ENCODE assay signal across 11 cellular contexts in the genomic region with DNA sequence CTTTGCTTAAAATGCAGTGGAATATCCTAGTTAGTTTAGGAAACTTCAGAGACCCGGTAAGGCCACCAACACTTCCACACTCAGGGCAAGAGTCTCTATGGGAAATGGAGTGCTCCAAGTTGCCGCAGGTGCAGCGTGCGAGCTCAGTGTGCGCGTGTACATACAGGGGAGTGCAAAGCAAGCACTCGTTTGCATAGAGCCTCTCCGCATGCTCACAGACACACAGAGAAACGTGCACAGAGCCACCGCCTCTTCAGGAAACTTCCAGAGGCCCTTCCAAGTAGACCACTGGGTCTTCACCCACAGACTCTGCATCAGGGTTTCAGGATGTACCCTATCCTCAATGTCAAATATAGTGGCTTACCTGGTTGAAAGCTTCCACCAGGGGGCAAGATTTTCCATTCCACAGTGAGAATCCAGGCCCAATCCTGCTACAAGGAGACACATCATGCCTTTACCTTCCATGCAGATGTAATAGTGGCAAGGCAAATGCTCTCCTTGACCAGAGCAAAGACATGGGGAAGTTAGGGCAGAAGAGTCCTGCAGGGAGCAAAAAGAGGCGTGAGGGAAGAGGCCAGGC.
DNase-seq lines count a peak whose midpoint lies in the region; ATAC-seq, FAIRE-seq and TF ChIP-seq lines count a peak whose summit lies in the region.
"Had no signal": no experiment of that assay in that cellular context is flagged by ENCODE, and none has a peak within 500 bp of the region (broad histone marks: within the 10 kb centered on the region; RNA-seq: fewer than 3 reads in every experiment).

No MANE protein-coding gene starts in this region.

- H3K9me1 ChIP-seq in K562 (ENCODE audit: control insufficient read depth, insufficient read depth, low read length) = no peaks in the 10 kb centered on the region

- FAIRE-seq in K562 (lab: Jason Lieb, UNC) = no peak
- FAIRE-seq: endometrium, RCC 7860 had no signal

- peak; percentile 56 for DNase-seq in NCI-H82 (lab: John Stamatoyannopoulos, UW)
- DNase-seq in NCI-H82 treated with DMSO at 0.1 percent for 48 hours (lab: John Stamatoyannopoulos, UW; ENCODE audit: unreplicated experiment) = no peak
- DNase-seq in Karpas-422 = peak; percentile 61
- DNase-seq in K562 (ENCODE audit: extremely low read depth in 1 of 4, low spot score in 3 of 4) = peak; percentile 14 to 19 (median 18)
- DNase-seq in posterior vena cava (ENCODE audit: low spot score) = peak; percentile 69
- DNase-seq in amygdala (lab: John Stamatoyannopoulos, UW) = no peak
- DNase-seq in stimulated activated CD4-positive, alpha-beta T cell treated with anti-CD3 and anti-CD28 coated beads, Interleukin-4, amount 100 ng/mL, for 4 hours = no peak
- no peak for DNase-seq in activated gamma-delta T cell (lab: John Stamatoyannopoulos, UW)
- DNase-seq: sigmoid colon had no signal

- H3K79me2 ChIP-seq in Karpas-422 (ENCODE audit: low read length) = no peaks in the 10 kb centered on the region
- H3K79me2 ChIP-seq in K562 (ENCODE audit: control insufficient read depth, insufficient read depth, low read length) = no peaks in the 10 kb centered on the region

- WGBS in K562 (ENCODE audit: insufficient coverage, low coverage, missing lambda C conversion rate) = 13% methylated on average over 11 of the region's 11 CpGs

- ATAC-seq in K562 = peak; percentile 80

- no peak overlapping the region for H3K4me3 ChIP-seq in Karpas-422 (ENCODE audit: low read length)
- H3K4me3 ChIP-seq in K562 = no peak overlapping the region
- H3K4me3 ChIP-seq: sigmoid colon had no signal

- H4K20me1 ChIP-seq in Karpas-422 (ENCODE audit: insufficient read depth, low read depth, low read length) (no peaks in the 10 kb centered on the region), K562 (replicated peaks; ENCODE audit: control insufficient read depth, insufficient read depth, low read length) (peaks cover 5% of the 10 kb centered on the region; the same call in 1 of the 2 replicates)

- no peak for TF ChIP-seq POLR2A in K562 (conservative IDR thresholded peaks at IDR 0.05)

- CTCF ChIA-PET in K562 (lab: Yijun Ruan, JAX; ENCODE audit: low intra/inter-chr PET ratio) = no interaction called here

- peaks cover 4% of the 10 kb centered on the region; the same call in 1 of the 2 replicates for H3K4me1 ChIP-seq in Karpas-422 (ENCODE audit: low read length)
- peaks cover 0 to 4% of the 10 kb centered on the region in 2 experiments; a peak in 2 of 5 replicates for H3K4me1 ChIP-seq in K562 (replicated peaks in 1 of 2; ENCODE audit: control insufficient read depth in 2 of 2, insufficient read depth in 2 of 2, low read length in 2 of 2)

- H2AFZ ChIP-seq in Karpas-422 (ENCODE audit: low read length) (no peak overlapping the region), K562 (ENCODE audit: low read depth, low read length) (no peak overlapping the region)

- H3K27ac ChIP-seq in Karpas-422 (ENCODE audit: low read length) (no peak overlapping the region), K562 (ENCODE audit: extremely low read depth, low read depth, low read length) (no peak overlapping the region)
- H3K27ac ChIP-seq: sigmoid colon had no signal

- H3K36me3 ChIP-seq in Karpas-422 (ENCODE audit: insufficient read depth, low read length) = no peaks in the 10 kb centered on the region
- H3K36me3 ChIP-seq in K562 (ENCODE audit: control insufficient read depth, insufficient read depth, low read length) = no peaks in the 10 kb centered on the region
- H3K36me3 ChIP-seq: sigmoid colon had no signal

- in situ Hi-C loops in K562 (cut with MboI) = no loop called here

- peak; percentile 13 to 55 (median 51); a peak in 3 of 6 replicates for TF ChIP-seq CTCF in K562 (IDR thresholded peaks at IDR 0.05 in 2 of 3, conservative IDR thresholded peaks at IDR 0.05 in 1 of 3; ENCODE audit: insufficient read depth in 2 of 3, low read depth in 1 of 3, low read length in 3 of 3)

- BruUV-seq in K562 (replicated peaks; lab: Mats Ljungman, UMichigan) = no TSS peak

- TF ChIP-seq RAD21 in K562 (CRISPR knock-in tag; conservative IDR thresholded peaks at IDR 0.05 in 1 of 2, IDR thresholded peaks at IDR 0.05 in 1 of 2) = peak in 1 of 2 experiments; percentile 52; a peak in 2 of 4 replicates

- TF ChIP-seq EP300 in K562 (IDR thresholded peaks at IDR 0.05; ENCODE audit: low read length) = no peak

- no peaks in the 10 kb centered on the region for H3K9me3 ChIP-seq in Karpas-422 (ENCODE audit: low read length)
- no peaks in the 10 kb centered on the region for H3K9me3 ChIP-seq in K562 (replicated peaks; ENCODE audit: control insufficient read depth, insufficient read depth, low read depth, low read length)
- H3K9me3 ChIP-seq: sigmoid colon had no signal

- H3K9ac ChIP-seq in Karpas-422 (ENCODE audit: low read length) (no peak overlapping the region), K562 (ENCODE audit: insufficient read depth in 1 of 2, low read depth in 2 of 2, low read length in 2 of 2) (no peak overlapping the region)

- H3K9me2 ChIP-seq in Karpas-422 (replicated peaks; ENCODE audit: insufficient read depth, low read length) = no peaks in the 10 kb centered on the region

- intact Hi-C loops in K562 (cut with micrococcal nuclease) (no loop called here), posterior vena cava (cut with DNase I) (no loop called here)

- no peaks in the 10 kb centered on the region for H3K27me3 ChIP-seq in Karpas-422 (ENCODE audit: low read length)
- peaks cover 0 to 20% of the 10 kb centered on the region in 2 experiments; a peak in 2 of 5 replicates for H3K27me3 ChIP-seq in K562 (ENCODE audit: control insufficient read depth in 2 of 2, insufficient read depth in 2 of 2, low read length in 2 of 2)
- H3K27me3 ChIP-seq: sigmoid colon had no signal

- POLR2A ChIA-PET in K562 (lab: Yijun Ruan, JAX) = interaction anchor here (0.6 kb wide), 1 partner anchor 201 kb away, joined by 5 read pairs; no protein-coding TSS in a partner anchor

- H3K4me2 ChIP-seq in Karpas-422 (ENCODE audit: low read depth, low read length, poor library complexity, severe bottlenecking) (no peak overlapping the region), K562 (ENCODE audit: insufficient read depth, low read length) (no peak overlapping the region)

TF ChIP-seq in K562, 482 proteins besides CTCF, POLR2A, EP300 and RAD21:
- no peak for TF ChIP-seq HNRNPUL1 (IDR thresholded peaks at IDR 0.05; ENCODE audit: low read length)
- TF ChIP-seq SMC3 (conservative IDR thresholded peaks at IDR 0.05; ENCODE audit: insufficient read depth, low read depth, low read length) = peak; percentile 37; the same call in 1 of the 2 replicates
- no peak for TF ChIP-seq ZNF668 (CRISPR knock-in tag; IDR thresholded peaks at IDR 0.05)

Comparison
In these comparisons a context has a peak if more than half of its experiments do, and no peak if none do; other contexts are left out.
1. DNase-seq: peak in NCI-H82 (single experiment), Karpas-422 (single experiment), K562 (4 of 4) and posterior vena cava (single experiment); none in NCI-H82 treated with DMSO at 0.1 percent for 48 hours (single experiment), amygdala (0 of 56), stimulated activated CD4-positive, alpha-beta T cell treated with anti-CD3 and anti-CD28 coated beads, Interleukin-4, amount 100 ng/mL, for 4 hours (0 of 2) and activated gamma-delta T cell (single experiment).